8 cellular contexts compared by ENCODE assay signal in the genomic region with DNA sequence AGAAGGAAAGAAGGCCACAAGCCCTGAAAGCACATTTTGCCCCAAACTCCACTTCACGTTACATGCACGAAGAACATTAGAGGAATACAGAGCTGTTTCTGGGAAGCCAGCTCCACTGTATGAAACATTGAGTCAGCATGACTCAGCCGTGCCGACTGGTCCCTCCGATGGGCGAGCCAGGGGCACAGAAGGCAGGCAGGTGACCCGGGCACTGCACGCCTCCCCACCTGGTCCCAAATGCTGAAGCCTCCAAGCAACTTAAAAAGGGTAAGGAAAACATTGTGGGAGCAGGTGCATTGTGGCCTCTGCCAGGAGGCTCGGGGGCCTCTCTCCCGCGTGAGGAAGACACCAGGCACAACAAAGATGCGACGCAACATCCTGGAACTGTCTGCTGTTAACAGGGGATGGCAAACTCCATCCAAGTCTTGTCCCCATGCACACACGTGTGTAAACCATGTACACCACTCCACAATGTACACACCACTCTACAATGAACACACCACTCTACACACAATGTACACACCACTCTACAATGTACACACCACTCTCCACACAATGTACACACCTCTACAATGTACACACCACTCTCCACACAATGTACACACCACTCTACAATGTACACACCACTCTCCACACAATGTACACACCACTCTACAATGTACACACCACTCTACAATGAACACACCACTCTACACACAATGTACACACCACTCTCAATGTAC.
DNase-seq lines count a peak whose midpoint lies in the region; ATAC-seq, FAIRE-seq and TF ChIP-seq lines count a peak whose summit lies in the region.
"Not testable (repeated sequence)": the region's sequence is repeated elsewhere in the genome, so short reads cannot be mapped to it uniquely, and the experiment has no call there.

No MANE protein-coding gene starts in this region.

- H3K36me3 Mint-ChIP-seq in activated CD8-positive, alpha-beta T cell treated with anti-CD3 and anti-CD28 coated beads for 36 hours (ENCODE audit: low read depth), result not testable (repeated sequence)

- not testable (repeated sequence) for H3K36me3 ChIP-seq in BE2C, pancreas

- POLR2A ChIA-PET in activated CD8-positive, alpha-beta T cell treated with anti-CD3 and anti-CD28 coated beads for 36 hours (lab: Charles Lee), result interaction anchor here (1.1 to 1.9 kb wide), 3 partner anchors 11 to 101 kb away, joined by 3 to 7 read pairs (median 4); no protein-coding TSS in a partner anchor

- H3K27ac ChIP-seq in pancreas, result not testable (repeated sequence)
- H3K27ac ChIP-seq in temporal lobe (ENCODE audit: low read depth, low read length), result peak overlapping the region; percentile 40

- TF ChIP-seq CTCF in BE2C (IDR thresholded peaks at IDR 0.05; ENCODE audit: low read depth, low read length); activated CD8-positive, alpha-beta T cell treated with anti-CD3 and anti-CD28 coated beads for 36 hours (IDR thresholded peaks at IDR 0.05); pancreas (IDR thresholded peaks at IDR 0.05): not testable (repeated sequence)

- not testable (repeated sequence) for H3K27me3 Mint-ChIP-seq in activated CD8-positive, alpha-beta T cell treated with anti-CD3 and anti-CD28 coated beads for 36 hours

- intact Hi-C loops in activated CD8-positive, alpha-beta T cell treated with anti-CD3 and anti-CD28 coated beads for 36 hours (cut with micrococcal nuclease); left cardiac atrium (cut with DNase I); pancreas (cut with DNase I): not testable (repeated sequence)

- peak; percentile 37 for ATAC-seq in activated CD8-positive, alpha-beta T cell treated with anti-CD3 and anti-CD28 coated beads for 36 hours
- peak in 1 of 2 donors; percentile 19 for ATAC-seq in left cardiac atrium
- peak in 3 of 4 donors; percentile 35 to 58 (median 38) for ATAC-seq in pancreas

- H3K27ac Mint-ChIP-seq in activated CD8-positive, alpha-beta T cell treated with anti-CD3 and anti-CD28 coated beads for 36 hours, result not testable (repeated sequence)

- not testable (repeated sequence) for H3K9me3 ChIP-seq in BE2C, pancreas

- not testable (repeated sequence) for H3K27me3 ChIP-seq in BE2C, pancreas

- CTCF ChIA-PET in activated CD8-positive, alpha-beta T cell treated with anti-CD3 and anti-CD28 coated beads for 36 hours (lab: Charles Lee), result interaction anchor here (1.6 kb wide), 1 partner anchor 47 kb away, joined by 4 read pairs; no protein-coding TSS in a partner anchor

- peaks cover 28% of the 10 kb centered on the region for H3K4me1 Mint-ChIP-seq in activated CD8-positive, alpha-beta T cell treated with anti-CD3 and anti-CD28 coated beads for 36 hours (ENCODE audit: low read depth)

- not testable (repeated sequence) for H3K4me3 ChIP-seq in BE2C (ENCODE audit: low read depth, low read length); pancreas

- 82 to 87% methylated on average over 14 of the region's 14 CpGs for WGBS in pancreas, 2 donors

- H3K4me1 ChIP-seq in BE2C, result peaks cover 24% of the 10 kb centered on the region
- peaks cover 0 to 10% (median 0%) of the 10 kb centered on the region in 3 donors for H3K4me1 ChIP-seq in pancreas

- H3K9me3 Mint-ChIP-seq in activated CD8-positive, alpha-beta T cell treated with anti-CD3 and anti-CD28 coated beads for 36 hours, result not testable (repeated sequence)

- H3K4me3 Mint-ChIP-seq in activated CD8-positive, alpha-beta T cell treated with anti-CD3 and anti-CD28 coated beads for 36 hours, result not testable (repeated sequence)

- peak; percentile 28 for DNase-seq in BE2C
- DNase-seq in HT1080 (ENCODE audit: low read depth), result peak; percentile 81
- peak; percentile 50 for DNase-seq in RCC 7860 (ENCODE audit: low spot score)
- peak; percentile 56 for DNase-seq in activated CD8-positive, alpha-beta T cell treated with anti-CD3 and anti-CD28 coated beads for 36 hours
- peak; percentile 38 for DNase-seq in cerebellar cortex (ENCODE audit: low spot score)
- peak; percentile 49 for DNase-seq in left cardiac atrium
- DNase-seq in pancreas, result peak in 2 of 6 donors; percentile 42 to 55

- peak; percentile 30 for FAIRE-seq in RCC 7860 (lab: Jason Lieb, UNC)
- FAIRE-seq in pancreas (lab: Jason Lieb, UNC), result not testable (repeated sequence)
